27 cellular contexts compared by ENCODE assay signal in genomic region chr19:2706251-2706650, GRCh38. TPM values are rescaled to one million over a fixed set of nuclear protein-coding genes. Genes with fewer than 3 reads are reported as not detected.
"Had no signal": no experiment of that assay in that cellular context is flagged by ENCODE, and none has a peak within 500 bp of the region (broad histone marks: within the 10 kb centered on the region; RNA-seq: fewer than 3 reads in every experiment).

No MANE protein-coding gene starts in this region.

- DNase-seq: hypothalamus; immature natural killer cell; kidney; left colon; left lung; lower lobe of right lung; mammary epithelial cell; midbrain; mucosa of descending colon; naive thymus-derived CD4-positive, alpha-beta T cell; ovary; stimulated activated CD4-positive, alpha-beta T cell treated with anti-CD3 and anti-CD28 coated beads, Interleukin-12 subunit alpha, Interleukin-12 subunit beta, amount 100 ng/mL, for 4 hours; stimulated activated CD4-positive, alpha-beta T cell treated with anti-CD3 and anti-CD28 coated beads, Interleukin-15, amount 100 ng/mL, for 24 hours; stimulated activated CD4-positive, alpha-beta T cell treated with anti-CD3 and anti-CD28 coated beads, Interleukin-2, amount 100 ng/mL, for 24 hours; stimulated activated CD4-positive, alpha-beta T cell treated with anti-CD3 and anti-CD28 coated beads, Interleukin-4, amount 100 ng/mL, for 1 hour; stimulated activated naive CD4-positive, alpha-beta T cell treated with Interleukin-2 at 50 U/mL for 16 hours; stimulated activated naive CD8-positive, alpha-beta T cell treated with anti-CD3 and anti-CD28 coated beads, Interleukin-15, amount 100 ng/mL, for 72 hours; substantia nigra; uterus had no signal

- H3K4me3 Mint-ChIP-seq: immature natural killer cell; naive thymus-derived CD4-positive, alpha-beta T cell; natural killer cell treated with Interleukin-12 subunit alpha and Interleukin-12 subunit beta and Interleukin-15 and Interleukin-18, amount 100 ng/mL, for 72 hours; stimulated activated naive CD8-positive, alpha-beta T cell treated with anti-CD3 and anti-CD28 coated beads, Interleukin-15, amount 100 ng/mL, for 72 hours; type B pancreatic cell had no signal

- H3K27me3 ChIP-seq: ovary, right atrium auricular region, uterus had no signal

- H3K9me3 ChIP-seq: left lung, lower lobe of right lung, mucosa of descending colon, ovary, right atrium auricular region, tibial nerve, uterus had no signal

- H3K27ac Mint-ChIP-seq: immature natural killer cell; naive thymus-derived CD4-positive, alpha-beta T cell; natural killer cell treated with Interleukin-12 subunit alpha and Interleukin-12 subunit beta and Interleukin-15 and Interleukin-18, amount 100 ng/mL, for 72 hours; progenitor cell of endocrine pancreas; stimulated activated naive CD8-positive, alpha-beta T cell treated with anti-CD3 and anti-CD28 coated beads, Interleukin-15, amount 100 ng/mL, for 72 hours; type B pancreatic cell had no signal

- H3K36me3 Mint-ChIP-seq: immature natural killer cell; naive thymus-derived CD4-positive, alpha-beta T cell; natural killer cell treated with Interleukin-12 subunit alpha and Interleukin-12 subunit beta and Interleukin-15 and Interleukin-18, amount 100 ng/mL, for 72 hours; type B pancreatic cell had no signal

- H3K27me3 Mint-ChIP-seq: natural killer cell treated with Interleukin-12 subunit alpha and Interleukin-12 subunit beta and Interleukin-15 and Interleukin-18, amount 100 ng/mL, for 72 hours; stimulated activated naive CD8-positive, alpha-beta T cell treated with anti-CD3 and anti-CD28 coated beads, Interleukin-15, amount 100 ng/mL, for 72 hours had no signal

- ATAC-seq: left colon; left lung; lower lobe of right lung; mucosa of descending colon; naive thymus-derived CD4-positive, alpha-beta T cell; natural killer cell treated with Interleukin-12 subunit alpha and Interleukin-12 subunit beta and Interleukin-15 and Interleukin-18, amount 100 ng/mL, for 72 hours; sciatic nerve; stimulated activated naive CD8-positive, alpha-beta T cell treated with anti-CD3 and anti-CD28 coated beads, Interleukin-15, amount 100 ng/mL, for 72 hours had no signal

- H3K4me3 ChIP-seq: left lung, lower lobe of right lung, mucosa of descending colon, ovary, right atrium auricular region, skin epidermis, tibial nerve, uterus had no signal

- H3K9me3 Mint-ChIP-seq: immature natural killer cell; natural killer cell treated with Interleukin-12 subunit alpha and Interleukin-12 subunit beta and Interleukin-15 and Interleukin-18, amount 100 ng/mL, for 72 hours; stimulated activated naive CD8-positive, alpha-beta T cell treated with anti-CD3 and anti-CD28 coated beads, Interleukin-15, amount 100 ng/mL, for 72 hours; type B pancreatic cell had no signal

- H3K36me3 ChIP-seq: left lung, lower lobe of right lung, ovary, right atrium auricular region, tibial nerve, uterus had no signal

RNA-seq across cellular contexts. Expression of gene GNG7, which starts 3.8 kb away (rescaled TPM):
- total RNA-seq: myocyte had no signal

RNA-seq across cellular contexts. Expression of gene DIRAS1, which starts 14.9 kb away (rescaled TPM):
- total RNA-seq: natural killer cell treated with Interleukin-12 subunit alpha and Interleukin-12 subunit beta and Interleukin-15 and Interleukin-18, amount 100 ng/mL, for 72 hours had no signal
